Comparison of ENCODE assay signal across 11 cellular contexts in genomic region chr2:46964835-46965560, GRCh38. TPM values are rescaled to one million over a fixed set of nuclear protein-coding genes. Genes with fewer than 3 reads are reported as not detected.
DNase-seq lines count a peak whose midpoint lies in the region; ATAC-seq and TF ChIP-seq lines count a peak whose summit lies in the region.
"Had no signal": no experiment of that assay in that cellular context is flagged by ENCODE, and none has a peak within 500 bp of the region (broad histone marks: within the 10 kb centered on the region; RNA-seq: fewer than 3 reads in every experiment).

No MANE protein-coding gene starts in this region.

- H3K4me1 ChIP-seq in left ventricle myocardium inferior: peaks cover 23% of the 10 kb centered on the region
- peaks cover 53% of the 10 kb centered on the region for H3K4me1 ChIP-seq in mammary epithelial cell (ENCODE audit: insufficient read depth, low read length)
- peaks cover 26 to 56% (median 47%) of the 10 kb centered on the region in 4 donors for H3K4me1 ChIP-seq in liver (ENCODE audit: control insufficient read depth in 4 of 4, insufficient read depth in 4 of 4, low read length in 3 of 4)
- peaks cover 72% of the 10 kb centered on the region for H3K4me1 ChIP-seq in vagina

- POLR2A ChIA-PET in GM10248 (lab: Yijun Ruan, JAX): no interaction called here

- no peak for TF ChIP-seq POLR2A in vagina (IDR thresholded peaks at IDR 0.05)

- H3K27ac ChIP-seq in left ventricle myocardium inferior (replicated peaks) (peak overlapping the region; percentile 36), mammary epithelial cell (ENCODE audit: insufficient read depth, low read depth, low read length) (peak overlapping the region; percentile 41), liver (ENCODE audit: low read depth in 1 of 2, low read length in 2 of 2) (peak overlapping the region in 1 of 2 donors; percentile 21), vagina (peak overlapping the region; percentile 59)

- no peaks in the 10 kb centered on the region for H3K9me3 ChIP-seq in left ventricle myocardium inferior (replicated peaks)
- H3K9me3 ChIP-seq in mammary epithelial cell (replicated peaks; ENCODE audit: insufficient read depth, low read length): no peaks in the 10 kb centered on the region
- H3K9me3 ChIP-seq in liver (ENCODE audit: control insufficient read depth in 4 of 4, low read length in 3 of 4): no peaks in the 10 kb centered on the region
- no peaks in the 10 kb centered on the region for H3K9me3 ChIP-seq in vagina

- TF ChIP-seq CTCF in left ventricle myocardium inferior (IDR thresholded peaks at IDR 0.05; ENCODE audit: borderline replicate concordance): no peak
- TF ChIP-seq CTCF in mammary epithelial cell (conservative IDR thresholded peaks at IDR 0.05 in 1 of 2, IDR thresholded peaks at IDR 0.05 in 1 of 2; ENCODE audit: extremely low read depth in 1 of 2, insufficient read depth in 1 of 2, low read depth in 1 of 2, low read length in 2 of 2): no peak
- no peak for TF ChIP-seq CTCF in liver (IDR thresholded peaks at IDR 0.05; ENCODE audit: low read depth, low read length, missing input control)
- no peak for TF ChIP-seq CTCF in vagina (IDR thresholded peaks at IDR 0.05)
- TF ChIP-seq CTCF in GM10248 (IDR thresholded peaks at IDR 0.05; ENCODE audit: control extremely low read depth, extremely low read depth, low read depth, missing control alignments): no peak

- dilution Hi-C loops in mammary epithelial cell (cut with HindIII; ENCODE audit: low sequenced_read_pairs): loop anchor here (5.0 kb wide), 1 partner anchor 48 kb away; the partner anchor contains the start of gene MCFD2

- WGBS in mammary epithelial cell (ENCODE audit: low coverage, missing lambda C conversion rate): 6% methylated on average over 10 of the region's 12 CpGs
- WGBS in liver: 48% methylated on average over 12 of the region's 12 CpGs

- DNase-seq in left ventricle myocardium inferior (no peak), cardiac septum (ENCODE audit: low spot score) (no peak), mammary epithelial cell (peak; percentile 65), vagina (ENCODE audit: extremely low spot score in 2 of 2) (no peak), GM10248 (ENCODE audit: extremely low spot score) (no peak), DMS153 treated with DMSO at 0.1 percent for 48 hours (lab: John Stamatoyannopoulos, UW; ENCODE audit: unreplicated experiment) (no peak)
- DNase-seq: NCI-H1105; NK-92 treated with Interleukin-12 subunit alpha and Interleukin-12 subunit beta, amount 100 ng/mL, for 24 hours had no signal

- CTCF ChIA-PET in mammary epithelial cell (lab: Charles Lee; ENCODE audit: low non-redundant PET): no interaction called here
- CTCF ChIA-PET in GM10248 (lab: Yijun Ruan, JAX): interaction anchor here (0.8 to 2.1 kb wide), 4 partner anchors 10 to 358 kb away, joined by 3 to 11 read pairs (median 3); no protein-coding TSS in a partner anchor

- no peak for TF ChIP-seq RAD21 in liver (IDR thresholded peaks at IDR 0.05)

- no peaks in the 10 kb centered on the region for H3K27me3 ChIP-seq in left ventricle myocardium inferior (ENCODE audit: low read depth)
- H3K27me3 ChIP-seq in mammary epithelial cell (ENCODE audit: insufficient read depth, low read length): no peaks in the 10 kb centered on the region
- no peaks in the 10 kb centered on the region for H3K27me3 ChIP-seq in liver (ENCODE audit: control insufficient read depth in 4 of 4, insufficient read depth in 4 of 4, low read length in 3 of 4)
- H3K27me3 ChIP-seq in vagina: no peaks in the 10 kb centered on the region

- BruUV-seq in mammary epithelial cell (replicated peaks; lab: Mats Ljungman, UMichigan): no TSS peak

- in situ Hi-C loops in mammary epithelial cell (cut with MboI; ENCODE audit: low sequenced_read_pairs in 2 of 2): no loop called here

- no peak overlapping the region for H2AFZ ChIP-seq in mammary epithelial cell (ENCODE audit: low read depth, low read length)

- H3K79me2 ChIP-seq in mammary epithelial cell (ENCODE audit: insufficient read depth, low read length): peaks cover 4% of the 10 kb centered on the region

- H3K4me2 ChIP-seq in mammary epithelial cell (ENCODE audit: insufficient read depth, low read depth, low read length): peak overlapping the region; percentile 52

- intact Hi-C loops in left ventricle myocardium inferior (cut with micrococcal nuclease): no loop called here
- intact Hi-C loops in cardiac septum (cut with DNase I): no loop called here
- intact Hi-C loops in mammary epithelial cell (cut with micrococcal nuclease): no loop called here
- intact Hi-C loops in vagina (cut with DNase I): no loop called here

- ATAC-seq in HG02623 (IDR thresholded peaks at IDR 0.05; ENCODE audit: unreplicated experiment): no peak

- H3K9ac ChIP-seq in mammary epithelial cell (ENCODE audit: insufficient read depth, low read length) (no peak overlapping the region), liver (ENCODE audit: low read depth in 1 of 2, low read length in 2 of 2) (no peak overlapping the region)

- no peaks in the 10 kb centered on the region for H4K20me1 ChIP-seq in mammary epithelial cell (ENCODE audit: insufficient read depth, low read length)

- no peak overlapping the region for H3K4me3 ChIP-seq in left ventricle myocardium inferior
- H3K4me3 ChIP-seq in mammary epithelial cell (replicated peaks in 1 of 3; ENCODE audit: insufficient read depth in 1 of 3, low read depth in 2 of 3, low read length in 3 of 3): no peak overlapping the region
- no peak overlapping the region for H3K4me3 ChIP-seq in liver (ENCODE audit: low read depth in 1 of 3, low read length in 3 of 3)
- no peak overlapping the region for H3K4me3 ChIP-seq in vagina
- H3K4me3 ChIP-seq: lung had no signal

- H3K36me3 ChIP-seq in left ventricle myocardium inferior (peaks cover 8% of the 10 kb centered on the region), mammary epithelial cell (ENCODE audit: insufficient read depth, low read length) (no peaks in the 10 kb centered on the region), liver (ENCODE audit: control insufficient read depth in 4 of 4, insufficient read depth in 3 of 4, low read depth in 1 of 4, low read length in 3 of 4) (peaks cover 0 to 1% (median 0%) of the 10 kb centered on the region in 4 donors), vagina (peaks cover 0 to 12% of the 10 kb centered on the region in 2 donors)

TF ChIP-seq in liver, 16 proteins besides CTCF, POLR2A, EP300 and RAD21 (continues in another document):
- TF ChIP-seq SP1 (IDR thresholded peaks at IDR 0.05) (peak; percentile 36), MAX (IDR thresholded peaks at IDR 0.05) (no peak), JUND (IDR thresholded peaks at IDR 0.05) (peak in 1 of 2 donors; percentile 21), YY1 (IDR thresholded peaks at IDR 0.05) (no peak), REST (IDR thresholded peaks at IDR 0.05) (no peak), RXRA (IDR thresholded peaks at IDR 0.05) (peak; percentile 64 to 79), FOXA2 (IDR thresholded peaks at IDR 0.05) (peak; percentile 48), TAF1 (conservative IDR thresholded peaks at IDR 0.05) (no peak), EGR1 (IDR thresholded peaks at IDR 0.05; ENCODE audit: low read depth in 2 of 2) (no peak), HNF4G (IDR thresholded peaks at IDR 0.05) (no peak), NR2F2 (IDR thresholded peaks at IDR 0.05) (no peak), HNF4A (conservative IDR thresholded peaks at IDR 0.05) (peak; percentile 55 to 73)

RNA-seq across cellular contexts. Expression of gene TTC7A, which starts 24.0 kb away (rescaled TPM):
- total RNA-seq in left ventricle myocardium inferior (8.2 TPM), cardiac septum (7.4 TPM), mammary epithelial cell (10 to 100 TPM; 26.3 to 32.5 TPM), liver (10 to 100 TPM in 1 of 2 donors, 1 to 10 TPM in 1; 9.3 to 14.6 TPM), vagina (38.8 TPM)
- polyA plus RNA-seq in mammary epithelial cell (22.8 TPM), liver (1 to 10 TPM; 1.1 to 9.3 TPM)
- polyA minus RNA-seq in mammary epithelial cell: 72.9 TPM

RNA-seq across cellular contexts. Expression of gene MCFD2, which starts 49.4 kb away (rescaled TPM):
- total RNA-seq in left ventricle myocardium inferior (61.2 TPM), cardiac septum (55.1 TPM), mammary epithelial cell (10 to 100 TPM; 77.7 to 89.2 TPM), liver (100 to 1,000 TPM in 1 of 2 donors, 10 to 100 TPM in 1; 81.8 to 148 TPM), vagina (89.4 TPM)
- polyA plus RNA-seq in mammary epithelial cell (66.6 TPM), liver (100 to 1,000 TPM; 118 to 140 TPM)
- 48.8 TPM for polyA minus RNA-seq in mammary epithelial cell
